3 cellular contexts compared by ENCODE assay signal in the genomic region with DNA sequence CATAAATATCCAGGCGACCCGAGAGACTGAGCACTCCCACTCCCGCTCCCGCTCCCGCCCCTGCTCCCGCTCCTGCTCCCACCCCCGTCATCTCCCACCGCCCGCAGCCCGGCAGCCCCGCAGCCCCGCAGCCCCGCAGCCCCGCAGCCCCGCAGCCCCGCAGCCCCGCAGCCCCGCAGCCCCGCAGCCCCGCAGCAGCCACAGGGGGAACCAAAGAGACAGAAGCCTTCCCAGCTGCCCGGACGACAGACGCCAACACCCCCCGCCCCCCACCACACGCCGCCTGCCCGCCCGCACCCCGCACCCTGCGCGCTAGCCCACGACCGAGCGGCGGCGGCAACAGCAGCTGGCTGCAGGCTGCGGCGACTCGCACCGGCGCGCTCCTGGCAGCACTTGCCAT. TPM values are rescaled to one million over a fixed set of nuclear protein-coding genes. Genes with fewer than 3 reads are reported as not detected.
"Had no signal": no experiment of that assay in that cellular context is flagged by ENCODE, and none has a peak within 500 bp of the region (broad histone marks: within the 10 kb centered on the region; RNA-seq: fewer than 3 reads in every experiment).

PABPC1L2B (plus strand) TSS at position 301 of the 400 bp plus-strand sequence. CDS start 704 bp downstream, outside the sequence.

RNA-seq across cellular contexts. Expression of gene PABPC1L2B, which starts in this region (rescaled TPM):
- total RNA-seq: GM23248, H4, HFFc6 had no signal
- polyA plus RNA-seq: GM23248 had no signal
